Comparison of ENCODE assay signal across 22 cellular contexts in the genomic region with DNA sequence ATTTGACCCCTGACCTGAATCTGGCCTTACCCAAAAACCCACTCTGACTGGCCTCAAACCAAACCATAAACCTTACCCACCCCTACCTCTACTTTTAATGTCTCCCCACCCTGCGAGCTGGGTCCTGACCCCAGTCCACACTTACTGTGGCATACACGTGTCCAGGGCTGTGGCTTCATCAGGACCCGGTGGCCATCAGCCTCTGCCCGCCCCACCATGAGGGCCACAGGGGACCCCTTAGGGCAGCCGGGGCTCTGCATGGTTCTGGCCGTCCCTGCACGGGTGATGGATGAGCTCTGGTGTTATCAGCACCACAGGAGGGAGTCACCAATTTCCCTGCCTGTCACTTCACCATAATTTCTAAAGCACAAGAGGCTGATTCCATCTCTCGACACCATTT.
A peak's percentile ranks its signal among the peaks of the same experiment; 100 is the strongest.
DNase-seq lines count a peak whose midpoint lies in the region; ATAC-seq and TF ChIP-seq lines count a peak whose summit lies in the region.
"Had no signal": no experiment of that assay in that cellular context is flagged by ENCODE, and none has a peak within 500 bp of the region (broad histone marks: within the 10 kb centered on the region; RNA-seq: fewer than 3 reads in every experiment).

No MANE protein-coding gene starts in this region.

- 79 to 87% methylated on average over 4 to 8 of the region's 8 CpGs for WGBS in tibial nerve, 2 donors

- TF ChIP-seq POLR2A in tibial nerve (IDR thresholded peaks at IDR 0.05), result no peak

- TF ChIP-seq EP300 in tibial nerve (IDR thresholded peaks at IDR 0.05), result no peak

- POLR2A ChIA-PET in activated CD4-positive, alpha-beta memory T cell treated with anti-CD3 and anti-CD28 coated beads, Interleukin-2, amount 10 ng/mL, durations not matched to agents 7 days and 5 days (lab: Charles Lee), result no interaction called here
- POLR2A ChIA-PET in activated CD4-positive, alpha-beta memory T cell treated with anti-CD3 and anti-CD28 coated beads for 36 hours (lab: Charles Lee), result no interaction called here

- no peak for DNase-seq in activated CD4-positive, alpha-beta memory T cell treated with anti-CD3 and anti-CD28 coated beads, Interleukin-2, amount 10 ng/mL, durations not matched to agents 7 days and 5 days
- no peak for DNase-seq in activated CD4-positive, alpha-beta memory T cell treated with anti-CD3 and anti-CD28 coated beads for 36 hours
- no peak for DNase-seq in stimulated activated naive CD8-positive, alpha-beta T cell treated with anti-CD3 and anti-CD28 coated beads, Interleukin-15, amount 100 ng/mL, for 72 hours
- DNase-seq in stimulated activated naive CD8-positive, alpha-beta T cell treated with anti-CD3 and anti-CD28 coated beads, Interleukin-15, Interleukin-2, amounts not matched to agents 100 U/mL and 50 U/mL, for 24 hours, result no peak
- no peak for DNase-seq in tibial nerve (ENCODE audit: low spot score in 2 of 2)
- DNase-seq: AML-193; CD4-positive, alpha-beta T cell; CD8-positive, alpha-beta memory T cell; COR-L47; DMS 273 treated with DMSO at 0.1 percent for 48 hours; DMS153; DMS53; DMS79; DND-41; EL; GDM1 had no signal

- no peaks in the 10 kb centered on the region for H3K36me3 ChIP-seq in tibial nerve
- H3K36me3 ChIP-seq: BLaER1 treated with 17β-estradiol and CSF1 and Interleukin-3, amounts not matched to agents 10 nM and 100 nM had no signal

- no peaks in the 10 kb centered on the region for H3K9me3 Mint-ChIP-seq in activated CD4-positive, alpha-beta memory T cell treated with anti-CD3 and anti-CD28 coated beads, Interleukin-2, amount 10 ng/mL, durations not matched to agents 7 days and 5 days
- H3K9me3 Mint-ChIP-seq in activated CD4-positive, alpha-beta memory T cell treated with anti-CD3 and anti-CD28 coated beads for 36 hours, result peaks cover 7% of the 10 kb centered on the region
- peaks cover 7 to 10% of the 10 kb centered on the region in 2 donors for H3K9me3 Mint-ChIP-seq in stimulated activated naive CD8-positive, alpha-beta T cell treated with anti-CD3 and anti-CD28 coated beads, Interleukin-15, amount 100 ng/mL, for 72 hours
- H3K9me3 Mint-ChIP-seq: CD4-positive, alpha-beta T cell; CD8-positive, alpha-beta memory T cell had no signal

- H3K27ac ChIP-seq in tibial nerve, result no peak overlapping the region
- H3K27ac ChIP-seq: 22Rv1; A549; BLaER1 treated with 17β-estradiol and CSF1 and Interleukin-3, amounts not matched to agents 10 nM and 100 nM; C4-2B had no signal

- no peak for TF ChIP-seq CTCF in tibial nerve (IDR thresholded peaks at IDR 0.05)

- H3K27me3 ChIP-seq in tibial nerve, result no peaks in the 10 kb centered on the region
- H3K27me3 ChIP-seq: BLaER1 treated with 17β-estradiol and CSF1 and Interleukin-3, amounts not matched to agents 10 nM and 100 nM had no signal

- CTCF ChIA-PET in activated CD4-positive, alpha-beta memory T cell treated with anti-CD3 and anti-CD28 coated beads, Interleukin-2, amount 10 ng/mL, durations not matched to agents 7 days and 5 days (lab: Charles Lee), result no interaction called here
- CTCF ChIA-PET in activated CD4-positive, alpha-beta memory T cell treated with anti-CD3 and anti-CD28 coated beads for 36 hours (lab: Charles Lee), result no interaction called here

- H3K27ac Mint-ChIP-seq in activated CD4-positive, alpha-beta memory T cell treated with anti-CD3 and anti-CD28 coated beads, Interleukin-2, amount 10 ng/mL, durations not matched to agents 7 days and 5 days, result peak overlapping the region; percentile 11
- no peak overlapping the region for H3K27ac Mint-ChIP-seq in activated CD4-positive, alpha-beta memory T cell treated with anti-CD3 and anti-CD28 coated beads for 36 hours
- H3K27ac Mint-ChIP-seq in stimulated activated naive CD8-positive, alpha-beta T cell treated with anti-CD3 and anti-CD28 coated beads, Interleukin-15, amount 100 ng/mL, for 72 hours, result no peak overlapping the region
- H3K27ac Mint-ChIP-seq: B cell; CD4-positive, alpha-beta T cell; CD8-positive, alpha-beta memory T cell had no signal

- no peaks in the 10 kb centered on the region for H3K9me3 ChIP-seq in tibial nerve
- H3K9me3 ChIP-seq: A549 had no signal

- H3K4me3 Mint-ChIP-seq in activated CD4-positive, alpha-beta memory T cell treated with anti-CD3 and anti-CD28 coated beads, Interleukin-2, amount 10 ng/mL, durations not matched to agents 7 days and 5 days, result no peak overlapping the region
- no peak overlapping the region for H3K4me3 Mint-ChIP-seq in activated CD4-positive, alpha-beta memory T cell treated with anti-CD3 and anti-CD28 coated beads for 36 hours
- H3K4me3 Mint-ChIP-seq in stimulated activated naive CD8-positive, alpha-beta T cell treated with anti-CD3 and anti-CD28 coated beads, Interleukin-15, amount 100 ng/mL, for 72 hours, result no peak overlapping the region
- H3K4me3 Mint-ChIP-seq: B cell; CD4-positive, alpha-beta T cell; CD8-positive, alpha-beta memory T cell had no signal

- H3K27me3 Mint-ChIP-seq in activated CD4-positive, alpha-beta memory T cell treated with anti-CD3 and anti-CD28 coated beads, Interleukin-2, amount 10 ng/mL, durations not matched to agents 7 days and 5 days, result peaks cover 14% of the 10 kb centered on the region
- H3K27me3 Mint-ChIP-seq in activated CD4-positive, alpha-beta memory T cell treated with anti-CD3 and anti-CD28 coated beads for 36 hours, result peaks cover 8% of the 10 kb centered on the region
- H3K27me3 Mint-ChIP-seq in stimulated activated naive CD8-positive, alpha-beta T cell treated with anti-CD3 and anti-CD28 coated beads, Interleukin-15, amount 100 ng/mL, for 72 hours, result peaks cover 38% of the 10 kb centered on the region

- H3K4me1 ChIP-seq in tibial nerve, result peaks cover 0 to 8% (median 5%) of the 10 kb centered on the region in 4 donors
- H3K4me1 ChIP-seq: A549 had no signal

- H3K36me3 Mint-ChIP-seq in activated CD4-positive, alpha-beta memory T cell treated with anti-CD3 and anti-CD28 coated beads, Interleukin-2, amount 10 ng/mL, durations not matched to agents 7 days and 5 days (ENCODE audit: low read depth), result no peaks in the 10 kb centered on the region
- no peaks in the 10 kb centered on the region for H3K36me3 Mint-ChIP-seq in activated CD4-positive, alpha-beta memory T cell treated with anti-CD3 and anti-CD28 coated beads for 36 hours
- H3K36me3 Mint-ChIP-seq: CD8-positive, alpha-beta memory T cell had no signal

- intact Hi-C loops in activated CD4-positive, alpha-beta memory T cell treated with anti-CD3 and anti-CD28 coated beads for 36 hours (cut with micrococcal nuclease), result no loop called here

- peak; percentile 28 for ATAC-seq in stimulated activated naive CD8-positive, alpha-beta T cell treated with anti-CD3 and anti-CD28 coated beads, Interleukin-15, amount 100 ng/mL, for 72 hours
- ATAC-seq in stimulated activated naive CD8-positive, alpha-beta T cell treated with anti-CD3 and anti-CD28 coated beads, Interleukin-15, Interleukin-2, amounts not matched to agents 100 U/mL and 50 U/mL, for 24 hours, result no peak
- ATAC-seq: A549, GM12878 had no signal

- H3K4me1 Mint-ChIP-seq in activated CD4-positive, alpha-beta memory T cell treated with anti-CD3 and anti-CD28 coated beads, Interleukin-2, amount 10 ng/mL, durations not matched to agents 7 days and 5 days, result no peaks in the 10 kb centered on the region
- no peaks in the 10 kb centered on the region for H3K4me1 Mint-ChIP-seq in activated CD4-positive, alpha-beta memory T cell treated with anti-CD3 and anti-CD28 coated beads for 36 hours (ENCODE audit: low read depth)
- H3K4me1 Mint-ChIP-seq in stimulated activated naive CD8-positive, alpha-beta T cell treated with anti-CD3 and anti-CD28 coated beads, Interleukin-15, amount 100 ng/mL, for 72 hours, result peaks cover 10% of the 10 kb centered on the region

- no peak overlapping the region for H3K4me3 ChIP-seq in tibial nerve
- H3K4me3 ChIP-seq: A549; BLaER1 treated with 17β-estradiol and CSF1 and Interleukin-3, amounts not matched to agents 10 nM and 100 nM; GM12878 had no signal
